8 cellular contexts compared by ENCODE assay signal in genomic region chr17:74210191-74211140, GRCh38. TPM values are rescaled to one million over a fixed set of nuclear protein-coding genes. Genes with fewer than 3 reads are reported as not detected.
DNase-seq lines count a peak whose midpoint lies in the region; ATAC-seq and TF ChIP-seq lines count a peak whose summit lies in the region.

No MANE protein-coding gene starts in this region.

- H3K4me1 ChIP-seq in ES-I3 (ENCODE audit: insufficient read depth, low read length) (peaks cover 29% of the 10 kb centered on the region; the same call in 1 of the 2 replicates), cardiac muscle cell (ENCODE audit: low read depth) (peaks cover 17% of the 10 kb centered on the region)

- H3K36me3 ChIP-seq in ES-I3 (ENCODE audit: insufficient read depth, low read length): peaks cover 31% of the 10 kb centered on the region
- H3K36me3 ChIP-seq in cardiac muscle cell: peaks cover 17% of the 10 kb centered on the region

- peaks cover 12% of the 10 kb centered on the region for H3K36me3 Mint-ChIP-seq in activated naive CD8-positive, alpha-beta T cell treated with anti-CD3 and anti-CD28 coated beads, Interleukin-2, amount 10 ng/mL, durations not matched to agents 7 days and 5 days

- peak overlapping the region; percentile 26 for H3K27ac ChIP-seq in cardiac muscle cell

- H3K27me3 Mint-ChIP-seq in activated naive CD8-positive, alpha-beta T cell treated with anti-CD3 and anti-CD28 coated beads, Interleukin-2, amount 10 ng/mL, durations not matched to agents 7 days and 5 days: no peaks in the 10 kb centered on the region

- H3K9me3 ChIP-seq in ES-I3 (ENCODE audit: control insufficient read depth, insufficient read depth, low read length) (no peaks in the 10 kb centered on the region), cardiac muscle cell (ENCODE audit: low read depth) (no peaks in the 10 kb centered on the region)

- H3K9ac ChIP-seq in ES-I3 (ENCODE audit: low read depth, low read length): peak overlapping the region; percentile 64

- no peaks in the 10 kb centered on the region for H3K27me3 ChIP-seq in cardiac muscle cell

- H3K27ac Mint-ChIP-seq in activated naive CD8-positive, alpha-beta T cell treated with anti-CD3 and anti-CD28 coated beads, Interleukin-2, amount 10 ng/mL, durations not matched to agents 7 days and 5 days: peak overlapping the region; percentile 52

- TF ChIP-seq CTCF in cardiac muscle cell (IDR thresholded peaks at IDR 0.05; ENCODE audit: low read depth, low read length): peak; percentile 99

- in situ Hi-C loops in KBM-7 (cut with MboI; ENCODE audit: low pct_unique_long_range_greater_than_20kb, low sequenced_read_pairs): no loop called here

- no peak overlapping the region for H3K4me3 ChIP-seq in cardiac muscle cell

- peak; percentile 41 for ATAC-seq in activated naive CD8-positive, alpha-beta T cell treated with anti-CD3 and anti-CD28 coated beads, Interleukin-2, amount 10 ng/mL, durations not matched to agents 7 days and 5 days (ENCODE audit: low read depth)
- no peak for ATAC-seq in HG03196 (IDR thresholded peaks at IDR 0.05; ENCODE audit: unreplicated experiment)
- ATAC-seq in HG03442 (IDR thresholded peaks at IDR 0.05; ENCODE audit: unreplicated experiment): no peak

- peaks cover 48% of the 10 kb centered on the region for H3K4me1 Mint-ChIP-seq in activated naive CD8-positive, alpha-beta T cell treated with anti-CD3 and anti-CD28 coated beads, Interleukin-2, amount 10 ng/mL, durations not matched to agents 7 days and 5 days

- POLR2A ChIA-PET in activated naive CD8-positive, alpha-beta T cell treated with anti-CD3 and anti-CD28 coated beads, Interleukin-2, amount 10 ng/mL, durations not matched to agents 7 days and 5 days (lab: Charles Lee): interaction anchor here (0.6 kb wide), 1 partner anchor 71 kb away, joined by 5 read pairs; no protein-coding TSS in a partner anchor

- DNase-seq in KBM-7 (peak; percentile 80), SW480 (ENCODE audit: low spot score) (peak; percentile 51), cardiac muscle cell (ENCODE audit: low read depth in 1 of 2, low spot score in 1 of 2) (peak; percentile 66 to 77), pulmonary artery endothelial cell (ENCODE audit: low read depth, low spot score) (peak; percentile 22)
- peak; percentile 82 for DNase-seq in activated naive CD8-positive, alpha-beta T cell treated with anti-CD3 and anti-CD28 coated beads, Interleukin-2, amount 10 ng/mL, durations not matched to agents 7 days and 5 days

- H3K9me3 Mint-ChIP-seq in activated naive CD8-positive, alpha-beta T cell treated with anti-CD3 and anti-CD28 coated beads, Interleukin-2, amount 10 ng/mL, durations not matched to agents 7 days and 5 days: no peaks in the 10 kb centered on the region

- no peak overlapping the region for H3K4me3 Mint-ChIP-seq in activated naive CD8-positive, alpha-beta T cell treated with anti-CD3 and anti-CD28 coated beads, Interleukin-2, amount 10 ng/mL, durations not matched to agents 7 days and 5 days

RNA-seq across cellular contexts. Expression of gene TTYH2, which starts 2.9 kb away (rescaled TPM):
- 10 to 100 TPM; 10.9 to 11.2 TPM for total RNA-seq in activated naive CD8-positive, alpha-beta T cell treated with anti-CD3 and anti-CD28 coated beads, Interleukin-2, amount 10 ng/mL, durations not matched to agents 7 days and 5 days
- total RNA-seq in cardiac muscle cell (5.7 and 7.9 TPM in 2 replicates), pulmonary artery endothelial cell (0.79 and 1.1 TPM in 2 replicates)
- polyA plus RNA-seq in cardiac muscle cell: 7.3 and 7.8 TPM in 2 replicates

RNA-seq across cellular contexts. Expression of gene RPL38, which starts 7.0 kb away (rescaled TPM):
- total RNA-seq in activated naive CD8-positive, alpha-beta T cell treated with anti-CD3 and anti-CD28 coated beads, Interleukin-2, amount 10 ng/mL, durations not matched to agents 7 days and 5 days: 1,000 to 10,000 TPM; 1,138 to 1,179 TPM
- total RNA-seq in cardiac muscle cell: 115 and 297 TPM in 2 replicates
- 818 and 999 TPM in 2 replicates for polyA plus RNA-seq in cardiac muscle cell
- 1,972 and 3,919 TPM in 2 replicates for total RNA-seq in pulmonary artery endothelial cell

Comparison
In these comparisons a context has a peak if more than half of its experiments do, and no peak if none do; other contexts are left out.
1. DNase-seq: peak in every context shown above with its lines; median percentile 82 in activated naive CD8-positive, alpha-beta T cell treated with anti-CD3 and anti-CD28 coated beads, Interleukin-2, amount 10 ng/mL, durations not matched to agents 7 days and 5 days; 80 in KBM-7; 72 in cardiac muscle cell; 51 in SW480; 22 in pulmonary artery endothelial cell.